ENCODE assay signal across 10 cellular contexts in the genomic region with DNA sequence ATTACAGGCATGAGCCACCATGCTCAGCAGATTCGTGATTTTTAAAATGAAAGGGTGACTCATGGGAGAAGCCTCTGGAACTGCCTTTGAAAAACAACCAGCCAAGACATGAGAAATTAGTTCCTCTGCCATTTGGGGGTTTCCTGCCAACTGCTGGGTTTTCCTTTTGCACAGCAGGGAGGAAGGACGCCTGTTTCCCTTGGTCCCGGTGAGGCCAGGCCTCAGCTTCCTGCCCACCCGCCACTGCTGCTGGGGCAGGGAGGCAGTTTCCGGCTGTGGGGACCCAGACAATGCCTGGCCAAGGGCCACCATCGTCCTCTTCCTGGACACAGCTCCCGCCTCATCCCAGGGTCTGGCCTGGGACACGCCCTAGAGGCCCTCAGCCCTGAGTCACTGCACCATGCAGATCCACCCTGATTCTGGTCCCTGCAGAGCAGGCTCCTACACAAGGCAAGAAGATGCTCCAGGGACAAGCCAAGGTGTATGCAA. TPM values are rescaled to one million over a fixed set of nuclear protein-coding genes. Genes with fewer than 3 reads are reported as not detected.
DNase-seq lines count a peak whose midpoint lies in the region; ATAC-seq and FAIRE-seq lines count a peak whose summit lies in the region.
"Had no signal": no experiment of that assay in that cellular context is flagged by ENCODE, and none has a peak within 500 bp of the region (broad histone marks: within the 10 kb centered on the region; RNA-seq: fewer than 3 reads in every experiment).

No MANE protein-coding gene starts in this region.

- peak; percentile 55 for DNase-seq in ACHN
- DNase-seq in HTR-8/SVneo (ENCODE audit: insufficient read length, low spot score), result peak; percentile 58
- DNase-seq in activated naive CD8-positive, alpha-beta T cell treated with anti-CD3 and anti-CD28 coated beads for 36 hours, result peak; percentile 33
- DNase-seq in left ventricle myocardium superior, result peak; percentile 91
- DNase-seq in stimulated activated naive B cell treated with anti-CD40 and anti-IgM and Interleukin-4, amounts not matched to agents 10 μg/mL and 1 μg/mL and 100 μg/mL, for 72 hours, result no peak
- no peak for DNase-seq in D341Med (ENCODE audit: low spot score)

- peaks cover 7% of the 10 kb centered on the region for H3K36me3 Mint-ChIP-seq in activated naive CD8-positive, alpha-beta T cell treated with anti-CD3 and anti-CD28 coated beads for 36 hours
- peaks cover 30 to 49% of the 10 kb centered on the region in 2 donors for H3K36me3 Mint-ChIP-seq in stimulated activated naive B cell treated with anti-CD40 and anti-IgM and Interleukin-4, amounts not matched to agents 10 μg/mL and 1 μg/mL and 100 μg/mL, for 72 hours

- ATAC-seq in left ventricle myocardium superior (peak; percentile 52), HG03039 (IDR thresholded peaks at IDR 0.05; ENCODE audit: unreplicated experiment) (no peak), HG03571 (IDR thresholded peaks at IDR 0.05; ENCODE audit: unreplicated experiment) (no peak)
- ATAC-seq in stimulated activated naive B cell treated with anti-CD40 and anti-IgM and Interleukin-4, amounts not matched to agents 10 μg/mL and 1 μg/mL and 100 μg/mL, for 72 hours (replicated peaks), result peak in 1 of 2 donors; percentile 9

- H3K27ac Mint-ChIP-seq in activated naive CD8-positive, alpha-beta T cell treated with anti-CD3 and anti-CD28 coated beads for 36 hours, result peak overlapping the region; percentile 44
- H3K27ac Mint-ChIP-seq in stimulated activated naive B cell treated with anti-CD40 and anti-IgM and Interleukin-4, amounts not matched to agents 10 μg/mL and 1 μg/mL and 100 μg/mL, for 72 hours, result peak overlapping the region; percentile 83

- intact Hi-C loops in left ventricle myocardium superior (cut with micrococcal nuclease), result no loop called here

- in situ Hi-C loops in ACHN (cut with HindIII; ENCODE audit: low pct_ligation_motif_present, low pct_unique_long_range_greater_than_20kb, low sequenced_read_pairs), result no loop called here

- H3K4me3 Mint-ChIP-seq in activated naive CD8-positive, alpha-beta T cell treated with anti-CD3 and anti-CD28 coated beads for 36 hours, result no peak overlapping the region
- H3K4me3 Mint-ChIP-seq in stimulated activated naive B cell treated with anti-CD40 and anti-IgM and Interleukin-4, amounts not matched to agents 10 μg/mL and 1 μg/mL and 100 μg/mL, for 72 hours, result peak overlapping the region; percentile 23 to 31

- no peaks in the 10 kb centered on the region for H3K27me3 Mint-ChIP-seq in activated naive CD8-positive, alpha-beta T cell treated with anti-CD3 and anti-CD28 coated beads for 36 hours
- no peaks in the 10 kb centered on the region for H3K27me3 Mint-ChIP-seq in stimulated activated naive B cell treated with anti-CD40 and anti-IgM and Interleukin-4, amounts not matched to agents 10 μg/mL and 1 μg/mL and 100 μg/mL, for 72 hours

- H3K4me1 Mint-ChIP-seq in activated naive CD8-positive, alpha-beta T cell treated with anti-CD3 and anti-CD28 coated beads for 36 hours, result peaks cover 31% of the 10 kb centered on the region
- peaks cover 42 to 59% of the 10 kb centered on the region in 2 donors for H3K4me1 Mint-ChIP-seq in stimulated activated naive B cell treated with anti-CD40 and anti-IgM and Interleukin-4, amounts not matched to agents 10 μg/mL and 1 μg/mL and 100 μg/mL, for 72 hours

- no peaks in the 10 kb centered on the region for H3K9me3 Mint-ChIP-seq in activated naive CD8-positive, alpha-beta T cell treated with anti-CD3 and anti-CD28 coated beads for 36 hours
- H3K9me3 Mint-ChIP-seq in stimulated activated naive B cell treated with anti-CD40 and anti-IgM and Interleukin-4, amounts not matched to agents 10 μg/mL and 1 μg/mL and 100 μg/mL, for 72 hours, result no peaks in the 10 kb centered on the region

- no peak for FAIRE-seq in HTR-8/SVneo (lab: Jason Lieb, UNC)
- FAIRE-seq: colon, GM18507 had no signal

RNA-seq across cellular contexts. Expression of gene PPM1F, which starts 10.2 kb away (rescaled TPM):
- total RNA-seq in activated naive CD8-positive, alpha-beta T cell treated with anti-CD3 and anti-CD28 coated beads for 36 hours, result 10 to 100 TPM; 31.4 to 32.9 TPM
- total RNA-seq in left ventricle myocardium superior, result 18.5 TPM

RNA-seq across cellular contexts. Expression of gene TOP3B, which starts 40.1 kb away (rescaled TPM):
- 10 to 100 TPM; 31.3 to 36.7 TPM for total RNA-seq in activated naive CD8-positive, alpha-beta T cell treated with anti-CD3 and anti-CD28 coated beads for 36 hours
- 13.1 TPM for total RNA-seq in left ventricle myocardium superior

Comparison
In these comparisons a context has a peak if more than half of its experiments do, and no peak if none do; other contexts are left out.
1. DNase-seq: peak in ACHN (single experiment), HTR-8/SVneo (single experiment), activated naive CD8-positive, alpha-beta T cell treated with anti-CD3 and anti-CD28 coated beads for 36 hours (single experiment) and left ventricle myocardium superior (single experiment); none in stimulated activated naive B cell treated with anti-CD40 and anti-IgM and Interleukin-4, amounts not matched to agents 10 μg/mL and 1 μg/mL and 100 μg/mL, for 72 hours (single experiment) and D341Med (single experiment).